7 cellular contexts compared by ENCODE assay signal in the genomic region with DNA sequence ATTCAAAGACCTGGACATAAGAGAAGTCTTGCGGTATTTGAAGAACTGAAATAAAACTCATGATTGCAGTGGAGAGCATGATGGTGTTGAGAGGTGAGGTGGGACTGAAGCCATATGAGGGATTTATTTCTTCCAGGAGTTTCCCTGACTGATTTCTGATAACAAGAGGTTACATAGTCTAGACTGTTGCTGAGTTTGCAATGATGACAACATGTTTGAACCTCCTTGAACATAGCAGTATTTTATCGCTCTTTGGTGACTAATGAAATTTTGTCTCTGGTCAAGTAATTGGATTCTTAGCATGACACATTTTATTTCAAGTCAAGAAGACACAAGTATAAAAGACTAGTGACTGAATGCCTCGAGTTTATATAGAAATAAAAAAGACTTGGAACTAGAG.
"Had no signal": no experiment of that assay in that cellular context is flagged by ENCODE, and none has a peak within 500 bp of the region (broad histone marks: within the 10 kb centered on the region; RNA-seq: fewer than 3 reads in every experiment).

No MANE protein-coding gene starts in this region.

- DNase-seq: GOT3, H7, IMR-90, KBM-7 had no signal

- FAIRE-seq: HTR-8/SVneo had no signal

- H3K4me1 ChIP-seq: HAP-1 had no signal

- H3K4me3 ChIP-seq: HAP-1 had no signal

- H3K9me3 ChIP-seq: HAP-1 had no signal

- ATAC-seq: HCT116 had no signal

- H3K36me3 ChIP-seq: HAP-1 had no signal
